15 cellular contexts compared by ENCODE assay signal in genomic region chr21:29194847-29195246, GRCh38.
DNase-seq lines count a peak whose midpoint lies in the region; ATAC-seq and TF ChIP-seq lines count a peak whose summit lies in the region.
"Had no signal": no experiment of that assay in that cellular context is flagged by ENCODE, and none has a peak within 500 bp of the region (broad histone marks: within the 10 kb centered on the region; RNA-seq: fewer than 3 reads in every experiment).

No MANE protein-coding gene starts in this region.

- H3K56ac ChIP-seq in H9 (ENCODE audit: insufficient read length, low read depth, low read length) = no peak overlapping the region

- H3K27ac Mint-ChIP-seq in H9 = peak overlapping the region in 2 of 3 experiments; percentile 18 to 37; a peak in 1 of 7 replicates

- H2AK5ac ChIP-seq in H9 (ENCODE audit: insufficient read length, low read length) = no peak overlapping the region

- H3K4me1 Mint-ChIP-seq in H9 = peaks cover 19 to 30% of the 10 kb centered on the region in 2 experiments

- H3K14ac ChIP-seq in H9 (ENCODE audit: insufficient read depth, low read length) = no peak overlapping the region

- peaks cover 8 to 15% (median 10%) of the 10 kb centered on the region in 3 experiments for H3K36me3 Mint-ChIP-seq in H9 (ENCODE audit: insufficient read depth in 1 of 3, low read depth in 3 of 3)

- no peak overlapping the region for H4K91ac ChIP-seq in H9 (ENCODE audit: insufficient read length, low read depth, low read length)

- ATAC-seq in mucosa of descending colon = no peak

- no peak overlapping the region for H4K5ac ChIP-seq in H9 (ENCODE audit: insufficient read length, low read depth, low read length)

- no peaks in the 10 kb centered on the region for H3K27me3 ChIP-seq in H9 (ENCODE audit: insufficient read depth, low read length)
- H3K27me3 ChIP-seq in iPS-20b (ENCODE audit: insufficient read depth, low read length) = no peaks in the 10 kb centered on the region
- H3K27me3 ChIP-seq: tibial artery had no signal

- H4K20me1 ChIP-seq in H9 (ENCODE audit: control insufficient read depth, insufficient read depth, insufficient read length) = no peaks in the 10 kb centered on the region

- no peak overlapping the region for H2BK15ac ChIP-seq in H9 (ENCODE audit: low read depth, low read length)

- no peak overlapping the region for H3K18ac ChIP-seq in H9 (ENCODE audit: insufficient read length, low read depth, low read length)

- no peaks in the 10 kb centered on the region; the same call in 1 of the 2 replicates for H3K4me1 ChIP-seq in H9 (ENCODE audit: insufficient read depth, low read length)
- peaks cover 8% of the 10 kb centered on the region for H3K4me1 ChIP-seq in iPS-20b (ENCODE audit: insufficient read depth, low read length)
- no peaks in the 10 kb centered on the region for H3K4me1 ChIP-seq in mucosa of descending colon (ENCODE audit: low read depth)

- H3K79me1 ChIP-seq in H9 (ENCODE audit: insufficient read depth, low read depth, low read length, poor library complexity, severe bottlenecking) = no peaks in the 10 kb centered on the region

- H3K9me3 ChIP-seq in H9 (ENCODE audit: control insufficient read depth, low read depth, low read length) = no peaks in the 10 kb centered on the region
- H3K9me3 ChIP-seq in iPS-20b (ENCODE audit: insufficient read depth, low read depth, low read length) = peaks cover 9% of the 10 kb centered on the region; the same call in 1 of the 2 replicates
- no peaks in the 10 kb centered on the region for H3K9me3 ChIP-seq in mucosa of descending colon
- H3K9me3 ChIP-seq: tibial artery had no signal

- H3K4me2 ChIP-seq in H9 (ENCODE audit: insufficient read depth, insufficient read length, low read length) = no peak overlapping the region

- peaks cover 9 to 11% of the 10 kb centered on the region in 2 experiments for H3K9me3 Mint-ChIP-seq in H9

- no peak overlapping the region; a peak in 1 of 5 replicates for H3K4me3 Mint-ChIP-seq in H9

- no peaks in the 10 kb centered on the region for H3K79me2 ChIP-seq in H9 (ENCODE audit: insufficient read depth, low read length)

- no peak overlapping the region for H2BK12ac ChIP-seq in H9 (ENCODE audit: insufficient read length, low read depth, low read length)

- no peak overlapping the region for H2AFZ ChIP-seq in H9 (ENCODE audit: low read length)

- intact Hi-C loops in mucosa of descending colon (cut with DNase I, micrococcal nuclease) = no loop called here

- H4K8ac ChIP-seq in H9 (replicated peaks; ENCODE audit: insufficient read length, low read depth, low read length) = no peak overlapping the region

- H3K27me3 Mint-ChIP-seq in H9 (ENCODE audit: low read depth) = no peaks in the 10 kb centered on the region

- H3K4me3 ChIP-seq in iPS-20b (ENCODE audit: low read length) = peak overlapping the region; percentile 28; the same call in 1 of the 2 replicates
- H3K4me3 ChIP-seq in mucosa of descending colon = no peak overlapping the region

- no peaks in the 10 kb centered on the region for H3K23me2 ChIP-seq in H9 (ENCODE audit: insufficient read length, low read depth, low read length, poor library complexity, severe bottlenecking)

- H2BK20ac ChIP-seq in H9 (ENCODE audit: low read depth, low read length, poor library complexity, severe bottlenecking) = no peak overlapping the region

- WGBS in H9 (ENCODE audit: extremely low coverage, insufficient read length, low lambda C conversion rate) = no CpG with 5 or more reads among the region's 3 CpGs

- no peak for TF ChIP-seq CTCF in H9 (conservative IDR thresholded peaks at IDR 0.05)
- no peak for TF ChIP-seq CTCF in VCaP (conservative IDR thresholded peaks at IDR 0.05)
- TF ChIP-seq CTCF in mucosa of descending colon (IDR thresholded peaks at IDR 0.05) = no peak

- H3K23ac ChIP-seq in H9 (ENCODE audit: insufficient read length, low read depth, low read length) = no peak overlapping the region

- H3K27ac ChIP-seq in H9 (ENCODE audit: insufficient read length, low read depth, low read length) = no peak overlapping the region
- peak overlapping the region; percentile 40 for H3K27ac ChIP-seq in VCaP
- H3K27ac ChIP-seq in iPS-20b (ENCODE audit: low read length) = no peak overlapping the region

- DNase-seq in A172 (ENCODE audit: low spot score) = peak; percentile 66
- DNase-seq in H9 = no peak
- no peak for DNase-seq in mucosa of descending colon
- DNase-seq in GM19238 (ENCODE audit: insufficient read length, low spot score) = no peak
- DNase-seq in NCI-H524 treated with DMSO at 0.1 percent for 48 hours (lab: John Stamatoyannopoulos, UW) = no peak
- no peak for DNase-seq in LoVo (ENCODE audit: low spot score)
- DNase-seq: AML-193, amygdala, head of caudate nucleus, midbrain, NCI-H1105 treated with DMSO at 0.1 percent for 48 hours, NCI-H774, tibial artery had no signal

- H3K9ac ChIP-seq in H9 (ENCODE audit: extremely low read depth, insufficient read length, low read length) (no peak overlapping the region), iPS-20b (ENCODE audit: low read depth, low read length) (no peak overlapping the region)

- H3K36me3 ChIP-seq in iPS-20b (ENCODE audit: insufficient read depth, low read depth, low read length) = no peaks in the 10 kb centered on the region
- no peaks in the 10 kb centered on the region for H3K36me3 ChIP-seq in mucosa of descending colon (ENCODE audit: low read depth)
- H3K36me3 ChIP-seq: tibial artery had no signal

- no peak overlapping the region for H2BK5ac ChIP-seq in H9 (ENCODE audit: insufficient read length, low read length)

- H3T11ph ChIP-seq in H9 (ENCODE audit: low read length) = no peak overlapping the region

- H3K4ac ChIP-seq in H9 (ENCODE audit: low read depth, low read length) = no peak overlapping the region

- H2BK120ac ChIP-seq in H9 (ENCODE audit: low read depth, low read length, poor library complexity, severe bottlenecking) = no peak overlapping the region
